ENCODE assay signal across 15 cellular contexts in genomic region chr17:16975744-16976625, GRCh38. TPM values are rescaled to one million over a fixed set of nuclear protein-coding genes. Genes with fewer than 3 reads are reported as not detected.
DNase-seq lines count a peak whose midpoint lies in the region; ATAC-seq and TF ChIP-seq lines count a peak whose summit lies in the region.
"Had no signal": no experiment of that assay in that cellular context is flagged by ENCODE, and none has a peak within 500 bp of the region (broad histone marks: within the 10 kb centered on the region; RNA-seq: fewer than 3 reads in every experiment).

No MANE protein-coding gene starts in this region.

- peak overlapping the region; percentile 37 for H3K4me3 Mint-ChIP-seq in stimulated activated effector memory CD8-positive, alpha-beta T cell treated with anti-CD3 and anti-CD28 coated beads, Interleukin-12 subunit alpha, Interleukin-12 subunit beta, amount 100 ng/mL, for 72 hours

- TF ChIP-seq POLR2A in Raji (IDR thresholded peaks at IDR 0.05; ENCODE audit: insufficient read depth, low read depth, low read length) (0 out of 2 replicates have a peak, but pooled peaks have one; percentile 16), heart left ventricle (IDR thresholded peaks at IDR 0.05) (no peak)

- TF ChIP-seq CTCF in heart left ventricle (IDR thresholded peaks at IDR 0.05) = no peak

- DNase-seq in activated naive CD4-positive, alpha-beta T cell treated with anti-CD3 and anti-CD28 coated beads, Interleukin-2, amount 50 U/mL, for 72 hours (ENCODE audit: low spot score in 2 of 2) = no peak
- DNase-seq in activated naive CD4-positive, alpha-beta T cell treated with anti-CD3 and anti-CD28 coated beads, Interleukin-2, amount 50 U/mL, for 16 hours = no peak
- DNase-seq in stimulated activated effector memory CD8-positive, alpha-beta T cell treated with anti-CD3 and anti-CD28 coated beads, Interleukin-12 subunit alpha, Interleukin-12 subunit beta, amount 100 ng/mL, for 72 hours (ENCODE audit: low spot score in 2 of 2) = no peak
- DNase-seq in SHP77 treated with DMSO at 0.1 percent for 48 hours (lab: John Stamatoyannopoulos, UW) (no peak), heart left ventricle (no peak)
- DNase-seq: activated CD4-positive, alpha-beta T cell treated with anti-CD3 and anti-CD28 coated beads for 1 hour; activated gamma-delta T cell; DMS 273 treated with DMSO at 0.1 percent for 48 hours; NCI-H2107; NK-92 treated with Interleukin-12 subunit alpha and Interleukin-12 subunit beta, amount 100 ng/mL, for 24 hours had no signal

- ATAC-seq in activated naive CD4-positive, alpha-beta T cell treated with anti-CD3 and anti-CD28 coated beads, Interleukin-2, amount 50 U/mL, for 72 hours = no peak
- ATAC-seq in GM21786 (IDR thresholded peaks at IDR 0.05; ENCODE audit: unreplicated experiment) (peak; percentile 16), heart left ventricle (no peak), GM19023 (IDR thresholded peaks at IDR 0.05; ENCODE audit: unreplicated experiment) (no peak)
- peak; percentile 40 for ATAC-seq in stimulated activated effector memory CD8-positive, alpha-beta T cell treated with anti-CD3 and anti-CD28 coated beads, Interleukin-12 subunit alpha, Interleukin-12 subunit beta, amount 100 ng/mL, for 72 hours

- no peaks in the 10 kb centered on the region for H3K27me3 ChIP-seq in heart left ventricle

- no peak overlapping the region for H3K4me3 ChIP-seq in heart left ventricle

- peak overlapping the region in 1 of 12 donors; percentile 32 for H3K27ac ChIP-seq in heart left ventricle

- H3K36me3 ChIP-seq in heart left ventricle = no peaks in the 10 kb centered on the region

- intact Hi-C loops in heart left ventricle (cut with DNase I) = no loop called here

- H3K9me3 ChIP-seq in heart left ventricle = no peaks in the 10 kb centered on the region

- peak overlapping the region; percentile 33 to 57 for H3K27ac Mint-ChIP-seq in activated naive CD4-positive, alpha-beta T cell treated with anti-CD3 and anti-CD28 coated beads, Interleukin-2, amount 50 U/mL, for 72 hours
- H3K27ac Mint-ChIP-seq in stimulated activated effector memory CD8-positive, alpha-beta T cell treated with anti-CD3 and anti-CD28 coated beads, Interleukin-12 subunit alpha, Interleukin-12 subunit beta, amount 100 ng/mL, for 72 hours = peak overlapping the region; percentile 87

- H3K36me3 Mint-ChIP-seq in activated naive CD4-positive, alpha-beta T cell treated with anti-CD3 and anti-CD28 coated beads, Interleukin-2, amount 50 U/mL, for 72 hours = no peaks in the 10 kb centered on the region
- H3K36me3 Mint-ChIP-seq in stimulated activated effector memory CD8-positive, alpha-beta T cell treated with anti-CD3 and anti-CD28 coated beads, Interleukin-12 subunit alpha, Interleukin-12 subunit beta, amount 100 ng/mL, for 72 hours = no peaks in the 10 kb centered on the region

- WGBS in heart left ventricle, 4 donors = 86 to 93% (median 91%) methylated on average over 10 of the region's 10 CpGs

- peaks cover 11% of the 10 kb centered on the region for H3K4me1 Mint-ChIP-seq in stimulated activated effector memory CD8-positive, alpha-beta T cell treated with anti-CD3 and anti-CD28 coated beads, Interleukin-12 subunit alpha, Interleukin-12 subunit beta, amount 100 ng/mL, for 72 hours

- no peaks in the 10 kb centered on the region for H3K9me3 Mint-ChIP-seq in activated naive CD4-positive, alpha-beta T cell treated with anti-CD3 and anti-CD28 coated beads, Interleukin-2, amount 50 U/mL, for 72 hours
- no peaks in the 10 kb centered on the region for H3K9me3 Mint-ChIP-seq in stimulated activated effector memory CD8-positive, alpha-beta T cell treated with anti-CD3 and anti-CD28 coated beads, Interleukin-12 subunit alpha, Interleukin-12 subunit beta, amount 100 ng/mL, for 72 hours

- H3K4me1 ChIP-seq in heart left ventricle = peaks cover 0 to 4% (median 0%) of the 10 kb centered on the region in 12 donors

RNA-seq across cellular contexts. Expression of gene TNFRSF13B, which starts 4.1 kb away (rescaled TPM):
- not detected for total RNA-seq in activated naive CD4-positive, alpha-beta T cell treated with anti-CD3 and anti-CD28 coated beads, Interleukin-2, amount 50 U/mL, for 72 hours
- not detected for total RNA-seq in heart left ventricle
- not detected for polyA plus RNA-seq in heart left ventricle
- total RNA-seq: kidney epithelial cell, pulmonary artery endothelial cell had no signal

Comparison
In these comparisons a context has a peak if more than half of its experiments do, and no peak if none do; other contexts are left out.
1. ATAC-seq: peak in GM21786 (single experiment) and stimulated activated effector memory CD8-positive, alpha-beta T cell treated with anti-CD3 and anti-CD28 coated beads, Interleukin-12 subunit alpha, Interleukin-12 subunit beta, amount 100 ng/mL, for 72 hours (single experiment); none in activated naive CD4-positive, alpha-beta T cell treated with anti-CD3 and anti-CD28 coated beads, Interleukin-2, amount 50 U/mL, for 72 hours (0 of 2), heart left ventricle (0 of 4) and GM19023 (single experiment).